In the genomic region with DNA sequence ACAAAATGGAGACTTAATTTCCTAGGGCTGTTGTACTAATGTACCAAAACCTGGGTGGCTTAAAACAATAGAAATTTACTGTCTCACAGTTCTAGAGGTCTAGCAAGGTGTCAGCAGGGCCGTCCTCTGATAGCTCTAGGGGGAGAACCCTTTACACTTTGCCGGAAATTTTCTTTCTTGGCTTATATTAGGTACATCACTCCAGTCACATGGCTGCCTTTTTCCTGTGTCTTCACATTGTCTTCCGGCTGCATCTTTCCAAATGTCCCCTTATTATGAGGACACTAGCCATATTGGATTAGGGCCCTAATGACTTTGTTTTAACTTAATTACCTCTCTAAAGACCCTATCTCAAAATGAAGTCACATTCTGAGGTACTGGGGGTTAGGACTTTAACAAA, we compare ENCODE assay signal across 16 cellular contexts. TPM values are rescaled to one million over a fixed set of nuclear protein-coding genes. Genes with fewer than 3 reads are reported as not detected.
DNase-seq lines count a peak whose midpoint lies in the region; ATAC-seq and TF ChIP-seq lines count a peak whose summit lies in the region.
"Had no signal": no experiment of that assay in that cellular context is flagged by ENCODE, and none has a peak within 500 bp of the region (broad histone marks: within the 10 kb centered on the region; RNA-seq: fewer than 3 reads in every experiment).

No MANE protein-coding gene starts in this region.

- TF ChIP-seq CTCF in CD4-positive, alpha-beta T cell (IDR thresholded peaks at IDR 0.05), result no peak
- TF ChIP-seq CTCF in GM06990 (IDR thresholded peaks at IDR 0.05; ENCODE audit: insufficient read depth, low read length, poor library complexity, severe bottlenecking) (no peak), OCI-LY7 (conservative IDR thresholded peaks at IDR 0.05; ENCODE audit: low read length) (no peak)

- no peaks in the 10 kb centered on the region for H3K27me3 Mint-ChIP-seq in CD4-positive, alpha-beta T cell
- no peaks in the 10 kb centered on the region for H3K27me3 Mint-ChIP-seq in memory B cell

- H3K79me2 ChIP-seq in OCI-LY7 (ENCODE audit: insufficient read depth, low read depth, low read length), result peaks cover 99% of the 10 kb centered on the region

- CTCF ChIA-PET in CD4-positive, alpha-beta T cell (lab: Charles Lee), result no interaction called here
- CTCF ChIA-PET in OCI-LY7 (lab: Charles Lee; ENCODE audit: unreplicated experiment), result no interaction called here

- H4K20me1 ChIP-seq in OCI-LY7 (ENCODE audit: insufficient read depth, low read length), result peaks cover 58% of the 10 kb centered on the region

- peaks cover 79% of the 10 kb centered on the region for H3K4me1 Mint-ChIP-seq in CD4-positive, alpha-beta T cell (ENCODE audit: low read depth)
- H3K4me1 Mint-ChIP-seq in memory B cell, result peaks cover 40% of the 10 kb centered on the region

- H3K27ac Mint-ChIP-seq in CD4-positive, alpha-beta T cell, result peak overlapping the region; percentile 54
- peak overlapping the region; percentile 17 for H3K27ac Mint-ChIP-seq in memory B cell

- H3K4me3 Mint-ChIP-seq in CD4-positive, alpha-beta T cell, result peak overlapping the region; percentile 32
- H3K4me3 Mint-ChIP-seq in memory B cell, result peak overlapping the region; percentile 27
- H3K4me3 Mint-ChIP-seq: CD14-positive monocyte had no signal

- H3K9me3 Mint-ChIP-seq in CD4-positive, alpha-beta T cell, result no peaks in the 10 kb centered on the region
- H3K9me3 Mint-ChIP-seq in memory B cell, result no peaks in the 10 kb centered on the region

- H3K27ac ChIP-seq in CD4-positive, alpha-beta T cell (ENCODE audit: low read depth, low read length), result no peak overlapping the region
- H3K27ac ChIP-seq in OCI-LY7 (ENCODE audit: low read depth, low read length, poor library complexity, severe bottlenecking), result no peak overlapping the region
- H3K27ac ChIP-seq: cardiac muscle cell had no signal

- peaks cover 31% of the 10 kb centered on the region for H3K4me1 ChIP-seq in OCI-LY7 (ENCODE audit: insufficient read depth, low read length, poor library complexity, severe bottlenecking)

- intact Hi-C loops in CD4-positive, alpha-beta T cell (cut with DNase I, micrococcal nuclease), result loop anchor here (5.0 to 10.0 kb wide), 5 partner anchors 44 to 1626 kb away; a partner anchor contains a TSS
- intact Hi-C loops in OCI-LY7 (cut with micrococcal nuclease; ENCODE audit: unreplicated experiment), result loop anchor here (5.0 kb wide), 1 partner anchor 66 kb away; no protein-coding TSS in a partner anchor
- intact Hi-C loops in left ventricle myocardium superior (cut with micrococcal nuclease), result no loop called here

- no peaks in the 10 kb centered on the region for H3K9me2 ChIP-seq in OCI-LY7 (ENCODE audit: insufficient read depth, low read length)

- H3K4me2 ChIP-seq in OCI-LY7 (ENCODE audit: low read length), result peak overlapping the region; percentile 62; the same call in 1 of the 2 replicates

- peaks cover 2% of the 10 kb centered on the region; the same call in 1 of the 2 replicates for H3K36me3 ChIP-seq in GM06990 (ENCODE audit: control insufficient read depth, insufficient read depth, low read length)
- peaks cover 62% of the 10 kb centered on the region for H3K36me3 ChIP-seq in OCI-LY7 (ENCODE audit: insufficient read depth, low read length)
- H3K36me3 ChIP-seq: cardiac muscle cell had no signal

- DNase-seq in CD4-positive, alpha-beta T cell, result no peak
- no peak for DNase-seq in GM06990 (ENCODE audit: extremely low read depth, insufficient read length)
- no peak for DNase-seq in OCI-LY7 (ENCODE audit: low spot score)
- DNase-seq in memory B cell (ENCODE audit: low spot score in 2 of 2), result no peak
- no peak for DNase-seq in NCI-H2081 treated with DMSO at 0.1 percent for 48 hours (lab: John Stamatoyannopoulos, UW)
- DNase-seq in left ventricle myocardium superior, result no peak
- DNase-seq: activated CD4-positive, alpha-beta T cell treated with anti-CD3 and anti-CD28 coated beads for 48 hours; activated gamma-delta T cell treated with Interleukin-2 at 50 U/mL for 16 hours; effector CD4-positive, alpha-beta T cell; hypothalamus; left cardiac atrium; NCI-H774; T-helper 9 cell had no signal

- ATAC-seq in CD4-positive, alpha-beta T cell (ENCODE audit: poor library complexity), result no peak
- ATAC-seq in memory B cell (ENCODE audit: low read depth) (no peak), HG02763 (IDR thresholded peaks at IDR 0.05; ENCODE audit: unreplicated experiment) (no peak), left ventricle myocardium superior (no peak)
- ATAC-seq: left cardiac atrium had no signal

- POLR2A ChIA-PET in CD4-positive, alpha-beta T cell (lab: Charles Lee), result no interaction called here
- POLR2A ChIA-PET in OCI-LY7 (lab: Charles Lee), result interaction anchor here (0.9 to 1.0 kb wide), 2 partner anchors 13 to 77 kb away, joined by 3 read pairs; no protein-coding TSS in a partner anchor

- no peaks in the 10 kb centered on the region for H3K9me3 ChIP-seq in CD4-positive, alpha-beta T cell (ENCODE audit: control insufficient read depth, low read length)
- H3K9me3 ChIP-seq in OCI-LY7 (ENCODE audit: low read length), result no peaks in the 10 kb centered on the region

- no peak overlapping the region for H2AFZ ChIP-seq in OCI-LY7 (ENCODE audit: low read length)

- peaks cover 63% of the 10 kb centered on the region for H3K36me3 Mint-ChIP-seq in CD4-positive, alpha-beta T cell (ENCODE audit: low read depth)
- H3K36me3 Mint-ChIP-seq in memory B cell, result peaks cover 9% of the 10 kb centered on the region

- H3K4me3 ChIP-seq in GM06990 (replicated peaks; ENCODE audit: low read depth, low read length), result peak overlapping the region; percentile 33; the same call in 1 of the 2 replicates
- no peak overlapping the region for H3K4me3 ChIP-seq in OCI-LY7 (ENCODE audit: low read depth, low read length, poor library complexity, severe bottlenecking)
- H3K4me3 ChIP-seq: cardiac muscle cell had no signal

- no TSS peak for BruUV-seq in OCI-LY7 (replicated peaks; lab: Mats Ljungman, UMichigan)

- no peaks in the 10 kb centered on the region for H3K27me3 ChIP-seq in CD4-positive, alpha-beta T cell (ENCODE audit: control insufficient read depth, insufficient read depth, low read length)
- H3K27me3 ChIP-seq in GM06990 (replicated peaks; ENCODE audit: control insufficient read depth, insufficient read depth, low read length), result no peaks in the 10 kb centered on the region
- H3K27me3 ChIP-seq: cardiac muscle cell had no signal

RNA-seq across cellular contexts. Expression of a gene that starts 5.8 kb away (rescaled TPM):
- total RNA-seq in CD4-positive, alpha-beta T cell, result 100 to 1,000 TPM; 141 to 149 TPM
- total RNA-seq in OCI-LY7 (2014; rRNA removed; shearing (Covaris generic)), result 76.1 and 76.6 TPM in 2 replicates
- 70.1 and 92.0 TPM in 2 replicates for total RNA-seq in OCI-LY7 (2022)
- 19.0 TPM for total RNA-seq in left ventricle myocardium superior
